ENCODE assay signal across 18 cellular contexts in genomic region chr3:46113608-46114007, GRCh38.
DNase-seq lines count a peak whose midpoint lies in the region; ATAC-seq and TF ChIP-seq lines count a peak whose summit lies in the region.
"Had no signal": no experiment of that assay in that cellular context is flagged by ENCODE, and none has a peak within 500 bp of the region (broad histone marks: within the 10 kb centered on the region; RNA-seq: fewer than 3 reads in every experiment).

No MANE protein-coding gene starts in this region.

- no peaks in the 10 kb centered on the region for H3K36me3 ChIP-seq in suprapubic skin
- H3K36me3 ChIP-seq: MG63, sigmoid colon had no signal

- DNase-seq in T-helper 1 cell (no peak), kidney tubule cell (ENCODE audit: low spot score) (peak; percentile 57), suprapubic skin (ENCODE audit: low spot score in 2 of 2) (no peak), DMS53 (lab: John Stamatoyannopoulos, UW) (no peak), KG1 (lab: John Stamatoyannopoulos, UW) (no peak)
- DNase-seq in activated CD8-positive, alpha-beta T cell treated with anti-CD3 and anti-CD28 coated beads for 36 hours: peak; percentile 18
- DNase-seq in stimulated activated CD4-positive, alpha-beta T cell treated with anti-CD3 and anti-CD28 coated beads, Interleukin-1b, Interleukin-23, amount 100 ng/mL, for 48 hours: no peak
- DNase-seq: aorta; C1 segment of cervical spinal cord; DMS153; NCI-H1436 treated with DMSO at 0.1 percent for 48 hours; NCI-H2171; sigmoid colon; stimulated activated CD4-positive, alpha-beta T cell treated with anti-CD3 and anti-CD28 coated beads, Interleukin-2, amount 100 ng/mL, for 48 hours; substantia nigra had no signal

- WGBS in suprapubic skin: 99% methylated on average over 4 of the region's 4 CpGs

- no peak for TF ChIP-seq CTCF in activated CD8-positive, alpha-beta T cell treated with anti-CD3 and anti-CD28 coated beads for 36 hours (IDR thresholded peaks at IDR 0.05)
- TF ChIP-seq CTCF in suprapubic skin (IDR thresholded peaks at IDR 0.05): no peak

- no peak overlapping the region for H3K4me3 ChIP-seq in suprapubic skin
- H3K4me3 ChIP-seq: MG63, sigmoid colon had no signal

- POLR2A ChIA-PET in activated CD8-positive, alpha-beta T cell treated with anti-CD3 and anti-CD28 coated beads for 36 hours (lab: Charles Lee): no interaction called here

- no peaks in the 10 kb centered on the region for H3K27me3 Mint-ChIP-seq in T-helper 1 cell treated with Interleukin-12 subunit alpha and Interleukin-12 subunit beta and Interleukin-4 antibody, amounts not matched to agents 30 μg/mL and 1 μg/mL, for 36 hours (ENCODE audit: low read depth)
- H3K27me3 Mint-ChIP-seq in activated CD8-positive, alpha-beta T cell treated with anti-CD3 and anti-CD28 coated beads for 36 hours: no peaks in the 10 kb centered on the region

- ATAC-seq in activated CD8-positive, alpha-beta T cell treated with anti-CD3 and anti-CD28 coated beads for 36 hours: no peak

- TF ChIP-seq POLR2A in suprapubic skin (IDR thresholded peaks at IDR 0.05): no peak

- intact Hi-C loops in activated CD8-positive, alpha-beta T cell treated with anti-CD3 and anti-CD28 coated beads for 36 hours (cut with micrococcal nuclease): no loop called here

- peaks cover 47% of the 10 kb centered on the region for H3K9me3 Mint-ChIP-seq in T-helper 1 cell treated with Interleukin-12 subunit alpha and Interleukin-12 subunit beta and Interleukin-4 antibody, amounts not matched to agents 30 μg/mL and 1 μg/mL, for 36 hours
- no peaks in the 10 kb centered on the region for H3K9me3 Mint-ChIP-seq in activated CD8-positive, alpha-beta T cell treated with anti-CD3 and anti-CD28 coated beads for 36 hours

- H3K4me3 Mint-ChIP-seq in T-helper 1 cell treated with Interleukin-12 subunit alpha and Interleukin-12 subunit beta and Interleukin-4 antibody, amounts not matched to agents 30 μg/mL and 1 μg/mL, for 36 hours: no peak overlapping the region
- no peak overlapping the region for H3K4me3 Mint-ChIP-seq in activated CD8-positive, alpha-beta T cell treated with anti-CD3 and anti-CD28 coated beads for 36 hours

- TF ChIP-seq EP300 in suprapubic skin (IDR thresholded peaks at IDR 0.05): no peak

- peak overlapping the region; percentile 44 for H3K27ac ChIP-seq in suprapubic skin
- H3K27ac ChIP-seq: 22Rv1 had no signal

- no peaks in the 10 kb centered on the region for H3K9me3 ChIP-seq in suprapubic skin
- H3K9me3 ChIP-seq: MG63, sigmoid colon had no signal

- no peaks in the 10 kb centered on the region for H3K27me3 ChIP-seq in suprapubic skin
- H3K27me3 ChIP-seq: MG63, sigmoid colon had no signal

- H3K4me1 Mint-ChIP-seq in T-helper 1 cell treated with Interleukin-12 subunit alpha and Interleukin-12 subunit beta and Interleukin-4 antibody, amounts not matched to agents 30 μg/mL and 1 μg/mL, for 36 hours (ENCODE audit: low read depth): peaks cover 52% of the 10 kb centered on the region
- peaks cover 29% of the 10 kb centered on the region for H3K4me1 Mint-ChIP-seq in activated CD8-positive, alpha-beta T cell treated with anti-CD3 and anti-CD28 coated beads for 36 hours (ENCODE audit: low read depth)

- peak overlapping the region; percentile 82 for H3K27ac Mint-ChIP-seq in T-helper 1 cell treated with Interleukin-12 subunit alpha and Interleukin-12 subunit beta and Interleukin-4 antibody, amounts not matched to agents 30 μg/mL and 1 μg/mL, for 36 hours
- H3K27ac Mint-ChIP-seq in activated CD8-positive, alpha-beta T cell treated with anti-CD3 and anti-CD28 coated beads for 36 hours: no peak overlapping the region

- CTCF ChIA-PET in activated CD8-positive, alpha-beta T cell treated with anti-CD3 and anti-CD28 coated beads for 36 hours (lab: Charles Lee): interaction anchor here (1.0 kb wide), 1 partner anchor 265 kb away, joined by 3 read pairs; no protein-coding TSS in a partner anchor

- H3K36me3 Mint-ChIP-seq in T-helper 1 cell treated with Interleukin-12 subunit alpha and Interleukin-12 subunit beta and Interleukin-4 antibody, amounts not matched to agents 30 μg/mL and 1 μg/mL, for 36 hours (ENCODE audit: low read depth): peaks cover 44% of the 10 kb centered on the region
- H3K36me3 Mint-ChIP-seq in activated CD8-positive, alpha-beta T cell treated with anti-CD3 and anti-CD28 coated beads for 36 hours (ENCODE audit: low read depth): no peaks in the 10 kb centered on the region

- H3K4me1 ChIP-seq in suprapubic skin: peaks cover 13% of the 10 kb centered on the region

Comparison
In these comparisons a context has a peak if more than half of its experiments do, and no peak if none do; other contexts are left out.
1. DNase-seq: peak in activated CD8-positive, alpha-beta T cell treated with anti-CD3 and anti-CD28 coated beads for 36 hours (single experiment) and kidney tubule cell (single experiment); none in T-helper 1 cell (0 of 5), suprapubic skin (0 of 2), DMS53 (single experiment), stimulated activated CD4-positive, alpha-beta T cell treated with anti-CD3 and anti-CD28 coated beads, Interleukin-1b, Interleukin-23, amount 100 ng/mL, for 48 hours (single experiment) and KG1 (single experiment).